Comparison of ENCODE assay signal across 14 cellular contexts in the genomic region with DNA sequence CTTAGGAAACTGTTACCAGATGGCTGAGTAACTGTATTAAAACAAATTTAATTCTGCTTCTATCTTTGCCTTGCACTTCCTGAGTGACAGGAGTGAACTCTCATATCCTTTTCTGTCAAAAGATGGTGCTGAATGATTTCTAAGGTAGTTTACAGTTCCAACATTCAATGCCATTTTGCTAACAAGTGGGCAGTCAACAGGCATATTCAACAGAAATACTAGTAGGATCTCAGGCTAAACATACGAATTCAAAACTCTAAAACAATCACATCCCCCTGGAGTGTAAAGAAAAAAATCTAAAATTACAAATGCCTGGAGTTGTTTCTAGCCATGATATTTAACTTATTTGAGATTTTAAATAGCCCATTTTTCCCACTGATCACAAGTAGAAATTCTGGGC. TPM values are rescaled to one million over a fixed set of nuclear protein-coding genes. Genes with fewer than 3 reads are reported as not detected.
DNase-seq lines count a peak whose midpoint lies in the region; ATAC-seq, FAIRE-seq and TF ChIP-seq lines count a peak whose summit lies in the region.
"Had no signal": no experiment of that assay in that cellular context is flagged by ENCODE, and none has a peak within 500 bp of the region (broad histone marks: within the 10 kb centered on the region; RNA-seq: fewer than 3 reads in every experiment).

No MANE protein-coding gene starts in this region.

- FAIRE-seq in A549 (lab: Jason Lieb, UNC) (no peak), GM18507 (lab: Jason Lieb, UNC) (peak; percentile 49)

- H3K4me3 Mint-ChIP-seq in activated CD4-positive, alpha-beta memory T cell treated with anti-CD3 and anti-CD28 coated beads, Interleukin-2, amount 10 ng/mL, durations not matched to agents 7 days and 5 days, result no peak overlapping the region

- H3K79me2 ChIP-seq in SK-N-SH (ENCODE audit: insufficient read depth), result no peaks in the 10 kb centered on the region

- H3K9me2 ChIP-seq in SK-N-SH, result no peaks in the 10 kb centered on the region

- peak overlapping the region in 1 of 2 experiments; percentile 69; a peak in 2 of 6 replicates for H3K27ac ChIP-seq in A549
- H3K27ac ChIP-seq in iPS-20b (ENCODE audit: low read length), result no peak overlapping the region
- no peak overlapping the region for H3K27ac ChIP-seq in SK-N-SH (ENCODE audit: low read depth in 2 of 2, low read length in 1 of 2)
- H3K27ac ChIP-seq: tibial artery had no signal

- H3K27me3 Mint-ChIP-seq in activated CD4-positive, alpha-beta memory T cell treated with anti-CD3 and anti-CD28 coated beads, Interleukin-2, amount 10 ng/mL, durations not matched to agents 7 days and 5 days, result no peaks in the 10 kb centered on the region

- H3K4me1 ChIP-seq in A549, result peaks cover 9% of the 10 kb centered on the region; the same call in 2 of the 3 replicates
- peaks cover 5% of the 10 kb centered on the region; the same call in 1 of the 2 replicates for H3K4me1 ChIP-seq in iPS-20b (ENCODE audit: insufficient read depth, low read length)
- no peaks in the 10 kb centered on the region for H3K4me1 ChIP-seq in SK-N-SH (ENCODE audit: control insufficient read depth in 1 of 2, insufficient read depth in 2 of 2, low read depth in 1 of 2, low read length in 1 of 2)

- no peaks in the 10 kb centered on the region for H4K20me1 ChIP-seq in SK-N-SH (ENCODE audit: insufficient read depth)

- H3K4me3 ChIP-seq in A549 (no peak overlapping the region), iPS-20b (ENCODE audit: low read length) (no peak overlapping the region), SK-N-SH (ENCODE audit: low read depth in 2 of 2, low read length in 1 of 2) (no peak overlapping the region)
- H3K4me3 ChIP-seq: tibial artery had no signal

- peak overlapping the region; percentile 75 for H3K4me2 ChIP-seq in A549
- no peak overlapping the region for H3K4me2 ChIP-seq in SK-N-SH

- peaks cover 53% of the 10 kb centered on the region for H3K4me1 Mint-ChIP-seq in activated CD4-positive, alpha-beta memory T cell treated with anti-CD3 and anti-CD28 coated beads, Interleukin-2, amount 10 ng/mL, durations not matched to agents 7 days and 5 days

- ATAC-seq in A549 (no peak), GM21529 (IDR thresholded peaks at IDR 0.05; ENCODE audit: unreplicated experiment) (no peak), GM19397 (IDR thresholded peaks at IDR 0.05; ENCODE audit: unreplicated experiment) (no peak)

- no peaks in the 10 kb centered on the region for H3K36me3 ChIP-seq in iPS-20b (ENCODE audit: insufficient read depth, low read depth, low read length)
- peaks cover 0 to 3% of the 10 kb centered on the region in 2 experiments for H3K36me3 ChIP-seq in SK-N-SH (replicated peaks in 1 of 2; ENCODE audit: control insufficient read depth in 1 of 2, insufficient read depth in 2 of 2, low read length in 1 of 2)

- CTCF ChIA-PET in A549 (lab: Yijun Ruan, JAX), result interaction anchor here (1.2 to 9.4 kb wide), 4 partner anchors 8 to 35 kb away, joined by 4 to 225 read pairs (median 16); partner anchors contain the start of genes PSMB8 and TAP2
- CTCF ChIA-PET in activated CD4-positive, alpha-beta memory T cell treated with anti-CD3 and anti-CD28 coated beads, Interleukin-2, amount 10 ng/mL, durations not matched to agents 7 days and 5 days (lab: Charles Lee), result interaction anchor here (8.0 to 9.6 kb wide), 2 partner anchors 8 to 21 kb away, joined by 95 to 337 read pairs; partner anchors contain the start of gene TAP2
- CTCF ChIA-PET in SK-N-SH (lab: Yijun Ruan, JAX), result interaction anchor here (1.1 to 9.5 kb wide), 4 partner anchors 9 to 107 kb away, joined by 3 to 223 read pairs (median 70); partner anchors contain the start of genes BRD2 and TAP2

- H3F3A ChIP-seq in SK-N-SH (replicated peaks; ENCODE audit: insufficient read depth), result peaks cover 4% of the 10 kb centered on the region

- H3K27me3 ChIP-seq in iPS-20b (ENCODE audit: insufficient read depth, low read length), result peaks cover 21% of the 10 kb centered on the region
- peaks cover 5% of the 10 kb centered on the region; the same call in 1 of the 2 replicates for H3K27me3 ChIP-seq in SK-N-SH (ENCODE audit: insufficient read depth)
- H3K27me3 ChIP-seq: tibial artery had no signal

- TF ChIP-seq EP300 in A549 (IDR thresholded peaks at IDR 0.05), result no peak
- no peak for TF ChIP-seq EP300 in SK-N-SH (IDR thresholded peaks at IDR 0.05; ENCODE audit: borderline replicate concordance in 1 of 2, low read depth in 1 of 2, low read length in 1 of 2)

- no peak overlapping the region for H2AFZ ChIP-seq in SK-N-SH (ENCODE audit: low read depth)

- peak overlapping the region; percentile 38; the same call in 1 of the 2 replicates for H3K9ac ChIP-seq in iPS-20b (ENCODE audit: low read depth, low read length)
- H3K9ac ChIP-seq in SK-N-SH, result no peak overlapping the region

- H3K9me3 ChIP-seq in A549 (no peaks in the 10 kb centered on the region), iPS-20b (ENCODE audit: insufficient read depth, low read depth, low read length) (no peaks in the 10 kb centered on the region), SK-N-SH (no peaks in the 10 kb centered on the region)
- H3K9me3 ChIP-seq: tibial artery had no signal

- TF ChIP-seq POLR2A in A549 (IDR thresholded peaks at IDR 0.05; ENCODE audit: low read length), result no peak

- peak overlapping the region; percentile 9 for H3K27ac Mint-ChIP-seq in activated CD4-positive, alpha-beta memory T cell treated with anti-CD3 and anti-CD28 coated beads, Interleukin-2, amount 10 ng/mL, durations not matched to agents 7 days and 5 days

- DNase-seq in A549 (ENCODE audit: low read depth in 1 of 2, low spot score in 1 of 2), result no peak
- DNase-seq in GM18507 (ENCODE audit: extremely low spot score, insufficient read length, low read depth), result no peak
- no peak for DNase-seq in activated CD4-positive, alpha-beta memory T cell treated with anti-CD3 and anti-CD28 coated beads, Interleukin-2, amount 10 ng/mL, durations not matched to agents 7 days and 5 days
- DNase-seq in SIG-M5 (lab: John Stamatoyannopoulos, UW), result no peak
- DNase-seq in SK-N-SH, result no peak
- DNase-seq: activated naive CD4-positive, alpha-beta T cell; AML-193; central memory CD4-positive, alpha-beta T cell; stimulated activated CD4-positive, alpha-beta T cell treated with anti-CD3 and anti-CD28 coated beads, Interleukin-15, amount 100 ng/mL, for 24 hours; tibial artery had no signal

- TF ChIP-seq CTCF in A549 (IDR thresholded peaks at IDR 0.05), result no peak
- TF ChIP-seq CTCF in SK-N-SH (IDR thresholded peaks at IDR 0.05), result no peak

- no peak for TF ChIP-seq RAD21 in A549 (conservative IDR thresholded peaks at IDR 0.05 in 1 of 2, IDR thresholded peaks at IDR 0.05 in 1 of 2)
- no peak for TF ChIP-seq RAD21 in SK-N-SH (IDR thresholded peaks at IDR 0.05; ENCODE audit: low read length)

- H3K9me3 Mint-ChIP-seq in activated CD4-positive, alpha-beta memory T cell treated with anti-CD3 and anti-CD28 coated beads, Interleukin-2, amount 10 ng/mL, durations not matched to agents 7 days and 5 days, result no peaks in the 10 kb centered on the region

- H3K36me3 Mint-ChIP-seq in activated CD4-positive, alpha-beta memory T cell treated with anti-CD3 and anti-CD28 coated beads, Interleukin-2, amount 10 ng/mL, durations not matched to agents 7 days and 5 days (ENCODE audit: low read depth), result peaks cover 72% of the 10 kb centered on the region

- POLR2A ChIA-PET in A549 (lab: Yijun Ruan, JAX), result interaction anchor here (1.2 kb wide), 1 partner anchor 22 kb away, joined by 12 read pairs; the partner anchor contains the start of gene TAP2
- POLR2A ChIA-PET in activated CD4-positive, alpha-beta memory T cell treated with anti-CD3 and anti-CD28 coated beads, Interleukin-2, amount 10 ng/mL, durations not matched to agents 7 days and 5 days (lab: Charles Lee), result interaction anchor here (1.2 to 9.4 kb wide), 2 partner anchors 21 to 111 kb away, joined by 3 to 1055 read pairs; partner anchors contain the start of genes PSMB8 and TAP2
- POLR2A ChIA-PET in SK-N-SH (lab: Yijun Ruan, JAX), result no interaction called here

- 71% methylated on average over 1 of the region's 1 CpG for WGBS in A549 (ENCODE audit: missing lambda C conversion rate)
- WGBS in SK-N-SH (ENCODE audit: low lambda C conversion rate), result 79% methylated on average over 1 of the region's 1 CpG

RNA-seq across cellular contexts. Expression of gene PSMB9, which starts 6.7 kb away (rescaled TPM):
- polyA plus RNA-seq in A549 (2011; rRNA removed), result 11.7 and 12.5 TPM in 2 replicates
- polyA plus RNA-seq in A549 (2012; cell fraction: cytosol; rRNA removed), result 39.1 TPM in 2 replicates
- 18.5 and 19.2 TPM in 2 replicates for polyA plus RNA-seq in A549 (2012; cell fraction: nucleus; rRNA removed)
- polyA plus RNA-seq in A549 (2017; fragmentation: RNase III; extraction: RNeasy Plus Mini Kit Qiagen cat#74134 plus additional on column Dnase treatment), result 9.2 to 18.9 TPM (median 12.0 TPM) in 3 replicates
- 8.1 and 8.9 TPM in 2 replicates for polyA minus RNA-seq in A549 (2011; rRNA and poly(A)+ RNA removed)
- total RNA-seq in activated CD4-positive, alpha-beta memory T cell treated with anti-CD3 and anti-CD28 coated beads, Interleukin-2, amount 10 ng/mL, durations not matched to agents 7 days and 5 days, result 100 to 1,000 TPM; 368 to 372 TPM
- 52.4 and 83.7 TPM in 2 replicates for polyA plus RNA-seq in SK-N-SH (2012; rRNA removed)
- 51.2 and 54.6 TPM in 2 replicates for polyA plus RNA-seq in SK-N-SH (2012; cell fraction: cytosol; rRNA removed)
- polyA plus RNA-seq in SK-N-SH (2012; cell fraction: nucleus; rRNA removed), result 25.2 and 32.3 TPM in 2 replicates

RNA-seq across cellular contexts. Expression of gene TAP1, which starts 7.2 kb away (rescaled TPM):
- 21.2 and 28.2 TPM in 2 replicates for polyA plus RNA-seq in A549 (2011; rRNA removed)
- 16.4 and 19.8 TPM in 2 replicates for polyA plus RNA-seq in A549 (2012; cell fraction: cytosol; rRNA removed)
- 24.1 and 26.7 TPM in 2 replicates for polyA plus RNA-seq in A549 (2012; cell fraction: nucleus; rRNA removed)
- polyA plus RNA-seq in A549 (2017; fragmentation: RNase III; extraction: RNeasy Plus Mini Kit Qiagen cat#74134 plus additional on column Dnase treatment), result 19.0 to 25.8 TPM (median 21.4 TPM) in 3 replicates
- 24.5 and 30.3 TPM in 2 replicates for polyA minus RNA-seq in A549 (2011; rRNA and poly(A)+ RNA removed)
- 100 to 1,000 TPM; 410 to 412 TPM for total RNA-seq in activated CD4-positive, alpha-beta memory T cell treated with anti-CD3 and anti-CD28 coated beads, Interleukin-2, amount 10 ng/mL, durations not matched to agents 7 days and 5 days
- polyA plus RNA-seq in SK-N-SH (2012; rRNA removed), result 31.1 and 35.7 TPM in 2 replicates
- 21.3 and 29.1 TPM in 2 replicates for polyA plus RNA-seq in SK-N-SH (2012; cell fraction: cytosol; rRNA removed)
- polyA plus RNA-seq in SK-N-SH (2012; cell fraction: nucleus; rRNA removed), result 34.6 and 35.9 TPM in 2 replicates

RNA-seq across cellular contexts. Expression of gene PSMB8, which starts 16.8 kb away (rescaled TPM):
- 18.7 and 20.2 TPM in 2 replicates for polyA plus RNA-seq in A549 (2011; rRNA removed)
- polyA plus RNA-seq in A549 (2012; cell fraction: cytosol; rRNA removed), result 11.4 and 13.4 TPM in 2 replicates
- 10.3 and 11.9 TPM in 2 replicates for polyA plus RNA-seq in A549 (2012; cell fraction: nucleus; rRNA removed)
- polyA plus RNA-seq in A549 (2017; fragmentation: RNase III; extraction: RNeasy Plus Mini Kit Qiagen cat#74134 plus additional on column Dnase treatment), result 14.6 to 16.6 TPM (median 15.9 TPM) in 3 replicates
- polyA minus RNA-seq in A549 (2011; rRNA and poly(A)+ RNA removed), result 7.3 and 9.3 TPM in 2 replicates
- 100 to 1,000 TPM; 389 to 401 TPM for total RNA-seq in activated CD4-positive, alpha-beta memory T cell treated with anti-CD3 and anti-CD28 coated beads, Interleukin-2, amount 10 ng/mL, durations not matched to agents 7 days and 5 days
- 52.8 and 55.7 TPM in 2 replicates for polyA plus RNA-seq in SK-N-SH (2012; rRNA removed)
- 46.3 and 55.0 TPM in 2 replicates for polyA plus RNA-seq in SK-N-SH (2012; cell fraction: cytosol; rRNA removed)
- polyA plus RNA-seq in SK-N-SH (2012; cell fraction: nucleus; rRNA removed), result 36.6 and 41.1 TPM in 2 replicates

RNA-seq across cellular contexts. Expression of gene TAP2, which starts 22.1 kb away (rescaled TPM):
- 11.4 and 12.1 TPM in 2 replicates for polyA plus RNA-seq in A549 (2011; rRNA removed)
- 13.0 and 19.3 TPM in 2 replicates for polyA plus RNA-seq in A549 (2012; cell fraction: cytosol; rRNA removed)
- 19.1 and 32.6 TPM in 2 replicates for polyA plus RNA-seq in A549 (2012; cell fraction: nucleus; rRNA removed)
- polyA plus RNA-seq in A549 (2017; fragmentation: RNase III; extraction: RNeasy Plus Mini Kit Qiagen cat#74134 plus additional on column Dnase treatment), result 15.9 to 18.4 TPM (median 16.5 TPM) in 3 replicates
- 21.0 and 42.2 TPM in 2 replicates for polyA minus RNA-seq in A549 (2011; rRNA and poly(A)+ RNA removed)
- total RNA-seq in activated CD4-positive, alpha-beta memory T cell treated with anti-CD3 and anti-CD28 coated beads, Interleukin-2, amount 10 ng/mL, durations not matched to agents 7 days and 5 days, result 100 to 1,000 TPM; 203 to 211 TPM
- 14.0 and 19.9 TPM in 2 replicates for polyA plus RNA-seq in SK-N-SH (2012; rRNA removed)
- 10.9 and 11.2 TPM in 2 replicates for polyA plus RNA-seq in SK-N-SH (2012; cell fraction: cytosol; rRNA removed)
- polyA plus RNA-seq in SK-N-SH (2012; cell fraction: nucleus; rRNA removed), result 48.4 and 53.9 TPM in 2 replicates

RNA-seq across cellular contexts. Expression of gene HLA-DOB, which starts 43.9 kb away (rescaled TPM):
- polyA plus RNA-seq in A549 (2011; rRNA removed), result 0.10 and 0.11 TPM in 2 replicates
- 0.09 TPM in 2 replicates for polyA plus RNA-seq in A549 (2012; cell fraction: cytosol; rRNA removed)
- 0.52 and 0.84 TPM in 2 replicates for polyA plus RNA-seq in A549 (2012; cell fraction: nucleus; rRNA removed)
- 0.07 to 0.12 TPM (median 0.08 TPM) in 3 replicates for polyA plus RNA-seq in A549 (2017; fragmentation: RNase III; extraction: RNeasy Plus Mini Kit Qiagen cat#74134 plus additional on column Dnase treatment)
- polyA minus RNA-seq in A549 (2011; rRNA and poly(A)+ RNA removed), result not detected in 2 replicates
- 1 to 10 TPM; 1.5 to 2.2 TPM for total RNA-seq in activated CD4-positive, alpha-beta memory T cell treated with anti-CD3 and anti-CD28 coated beads, Interleukin-2, amount 10 ng/mL, durations not matched to agents 7 days and 5 days
- polyA plus RNA-seq in SK-N-SH (2012; rRNA removed), result not detected in 2 replicates
- not detected in 2 replicates for polyA plus RNA-seq in SK-N-SH (2012; cell fraction: cytosol; rRNA removed)
- 0.12 TPM in 1 of 2 replicates, not detected in the other for polyA plus RNA-seq in SK-N-SH (2012; cell fraction: nucleus; rRNA removed)
- total RNA-seq: pulmonary artery endothelial cell had no signal
